In the genomic region with DNA sequence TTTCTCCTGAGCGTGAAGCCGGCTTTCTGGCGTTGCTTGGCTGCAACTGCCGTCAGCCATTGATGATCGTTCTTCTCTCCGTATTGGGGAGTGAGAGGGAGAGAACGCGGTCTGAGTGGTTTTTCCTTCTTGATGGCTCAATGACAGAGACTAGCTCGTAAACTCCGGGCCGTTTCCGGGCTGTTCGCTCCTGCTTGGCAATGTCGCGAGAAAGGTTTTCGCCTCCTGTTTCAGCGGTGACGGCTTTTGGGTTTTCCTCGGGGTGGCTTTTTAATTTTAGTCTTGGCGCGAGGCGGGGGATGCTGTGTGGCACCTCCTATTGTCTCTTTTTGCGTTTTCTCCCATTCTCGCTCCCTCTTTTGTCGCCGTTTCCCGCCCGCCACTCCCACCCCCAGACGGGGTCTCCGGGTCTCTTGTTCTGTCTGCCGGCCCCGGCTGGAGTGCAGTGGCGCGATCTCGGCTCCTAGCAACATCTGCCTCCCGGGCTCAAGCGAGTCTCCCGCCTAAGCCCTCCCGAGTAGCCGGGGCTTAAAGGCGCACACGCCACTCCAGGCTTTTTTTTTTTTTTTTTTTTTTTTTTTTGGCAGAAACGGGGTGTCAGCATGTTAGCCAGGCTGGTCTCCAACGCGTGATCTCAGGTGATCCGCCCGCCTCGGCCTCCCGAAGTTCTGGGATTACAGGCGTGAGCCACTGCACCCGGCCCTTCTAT, we compare ENCODE assay signal across 8 cellular contexts. TPM values are rescaled to one million over a fixed set of nuclear protein-coding genes. Genes with fewer than 3 reads are reported as not detected.
DNase-seq lines count a peak whose midpoint lies in the region; ATAC-seq and TF ChIP-seq lines count a peak whose summit lies in the region.
"Not testable (repeated sequence)": the region's sequence is repeated elsewhere in the genome, so short reads cannot be mapped to it uniquely, and the experiment has no call there.

No MANE protein-coding gene starts in this region.

- H3K36me3 ChIP-seq in uterus: not testable (repeated sequence)

- intact Hi-C loops in Right ventricle myocardium superior (cut with DNase I); uterus (cut with DNase I; ENCODE audit: low total_unique reads): not testable (repeated sequence)

- not testable (repeated sequence) for H3K9me3 ChIP-seq in uterus

- not testable (repeated sequence) for H3K9me3 Mint-ChIP-seq in activated naive CD4-positive, alpha-beta T cell treated with anti-CD3 and anti-CD28 coated beads, Interleukin-2, amount 10 ng/mL, durations not matched to agents 7 days and 5 days; neural crest cell

- not testable (repeated sequence) for H3K27me3 Mint-ChIP-seq in activated naive CD4-positive, alpha-beta T cell treated with anti-CD3 and anti-CD28 coated beads, Interleukin-2, amount 10 ng/mL, durations not matched to agents 7 days and 5 days; neural crest cell (ENCODE audit: low read depth)

- not testable (repeated sequence) for H3K4me3 ChIP-seq in uterus

- not testable (repeated sequence) for TF ChIP-seq POLR2A in uterus (IDR thresholded peaks at IDR 0.05)

- ATAC-seq in GM18873 (IDR thresholded peaks at IDR 0.05; ENCODE audit: low FRiP score, unreplicated experiment): peak; percentile 95
- peak; percentile 63 for ATAC-seq in GM21723 (IDR thresholded peaks at IDR 0.05; ENCODE audit: unreplicated experiment)
- ATAC-seq in HG03175 (IDR thresholded peaks at IDR 0.05; ENCODE audit: unreplicated experiment): peak; percentile 41
- peak; percentile 46 for ATAC-seq in Right ventricle myocardium superior (ENCODE audit: poor library complexity)

- CTCF ChIA-PET in activated naive CD4-positive, alpha-beta T cell treated with anti-CD3 and anti-CD28 coated beads, Interleukin-2, amount 10 ng/mL, durations not matched to agents 7 days and 5 days (lab: Charles Lee): not testable (repeated sequence)

- not testable (repeated sequence) for TF ChIP-seq CTCF in neural crest cell (conservative IDR thresholded peaks at IDR 0.05); uterus (IDR thresholded peaks at IDR 0.05)

- H3K36me3 Mint-ChIP-seq in activated naive CD4-positive, alpha-beta T cell treated with anti-CD3 and anti-CD28 coated beads, Interleukin-2, amount 10 ng/mL, durations not matched to agents 7 days and 5 days; neural crest cell (ENCODE audit: low read depth): not testable (repeated sequence)

- not testable (repeated sequence) for H3K4me1 ChIP-seq in uterus

- H3K4me3 Mint-ChIP-seq in activated naive CD4-positive, alpha-beta T cell treated with anti-CD3 and anti-CD28 coated beads, Interleukin-2, amount 10 ng/mL, durations not matched to agents 7 days and 5 days; neural crest cell: not testable (repeated sequence)

- H3K27ac Mint-ChIP-seq in activated naive CD4-positive, alpha-beta T cell treated with anti-CD3 and anti-CD28 coated beads, Interleukin-2, amount 10 ng/mL, durations not matched to agents 7 days and 5 days: peak overlapping the region; percentile 37
- not testable (repeated sequence) for H3K27ac Mint-ChIP-seq in neural crest cell (ENCODE audit: unreplicated experiment)

- peak; percentile 17 for DNase-seq in T-helper 22 cell (ENCODE audit: low read depth)
- DNase-seq in activated naive CD4-positive, alpha-beta T cell treated with anti-CD3 and anti-CD28 coated beads, Interleukin-2, amount 10 ng/mL, durations not matched to agents 7 days and 5 days: peak; percentile 80
- peak; percentile 69 for DNase-seq in Right ventricle myocardium superior
- peak; percentile 47 for DNase-seq in neural crest cell (ENCODE audit: low read depth, low spot score)
- DNase-seq in uterus: peak; percentile 78 to 81

- not testable (repeated sequence) for H3K27me3 ChIP-seq in uterus

- H3K27ac ChIP-seq in uterus: peak overlapping the region; percentile 52 to 80

- H3K4me1 Mint-ChIP-seq in activated naive CD4-positive, alpha-beta T cell treated with anti-CD3 and anti-CD28 coated beads, Interleukin-2, amount 10 ng/mL, durations not matched to agents 7 days and 5 days; neural crest cell: not testable (repeated sequence)

RNA-seq across cellular contexts. Expression of a gene that starts 15.4 kb away (rescaled TPM):
- 2.0 TPM for total RNA-seq in Right ventricle myocardium superior
- 2.1 and 2.8 TPM in 2 replicates for total RNA-seq in neural crest cell
- 10 to 100 TPM in 2 of 4 donors, 1 to 10 TPM in 2; 8.3 to 21.2 (median 13.5) TPM for total RNA-seq in uterus

RNA-seq across cellular contexts. Expression of a gene that starts 57.6 kb away (rescaled TPM):
- total RNA-seq in Right ventricle myocardium superior: 1.9 TPM
- 1.3 and 1.8 TPM in 2 replicates for total RNA-seq in neural crest cell
- total RNA-seq in uterus: 10 to 100 TPM in 1 of 4 donors, 1 to 10 TPM in 3; 1.0 to 10.7 (median 1.8) TPM

Comparison
In these comparisons a context has a peak if more than half of its experiments do, and no peak if none do; other contexts are left out.
1. ATAC-seq: peak in every context shown above with its lines; median percentile 95 in GM18873; 63 in GM21723; 46 in Right ventricle myocardium superior; 41 in HG03175.
2. DNase-seq: peak in every context shown above with its lines; median percentile 80 in activated naive CD4-positive, alpha-beta T cell treated with anti-CD3 and anti-CD28 coated beads, Interleukin-2, amount 10 ng/mL, durations not matched to agents 7 days and 5 days; 80 in uterus; 69 in Right ventricle myocardium superior; 47 in neural crest cell; 17 in T-helper 22 cell.